Comparison of ENCODE assay signal across 18 cellular contexts in the genomic region with DNA sequence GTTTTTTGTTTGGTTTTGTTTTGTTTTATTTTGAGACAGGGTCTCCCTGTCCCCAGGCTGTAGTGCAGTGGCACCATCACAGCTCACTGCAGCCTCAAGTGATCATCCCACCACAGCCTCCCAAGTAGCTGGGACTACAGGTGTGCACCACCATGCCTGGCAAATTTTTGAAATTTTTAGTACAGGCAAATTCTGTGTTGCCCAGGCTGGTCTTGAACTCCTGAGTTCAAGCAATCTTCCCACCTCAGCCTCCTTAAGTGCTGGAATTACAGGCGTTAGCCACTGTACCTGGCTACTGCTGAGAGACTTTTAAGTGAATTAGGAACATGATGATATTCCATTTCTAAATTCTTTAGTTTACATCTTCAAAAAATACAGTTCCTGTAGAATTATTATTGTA. TPM values are rescaled to one million over a fixed set of nuclear protein-coding genes. Genes with fewer than 3 reads are reported as not detected.
DNase-seq lines count a peak whose midpoint lies in the region; ATAC-seq and TF ChIP-seq lines count a peak whose summit lies in the region.
"Had no signal": no experiment of that assay in that cellular context is flagged by ENCODE, and none has a peak within 500 bp of the region (broad histone marks: within the 10 kb centered on the region; RNA-seq: fewer than 3 reads in every experiment).

No MANE protein-coding gene starts in this region.

- H3K9ac ChIP-seq in mucosa of stomach (ENCODE audit: low read length), result peak overlapping the region; percentile 92
- H3K9ac ChIP-seq: GM23248 had no signal

- H3K9me3 Mint-ChIP-seq in CD14-positive monocyte, result peaks cover 0 to 2% (median 0%) of the 10 kb centered on the region in 7 donors
- no peaks in the 10 kb centered on the region for H3K9me3 Mint-ChIP-seq in dendritic cell treated with granulocyte-macrophage colony-stimulating factor and Interleukin-4, amounts not matched to agents 40 ng/mL and 50 ng/mL, for 4 days
- H3K9me3 Mint-ChIP-seq: CD8-positive, alpha-beta T cell had no signal

- H3K4me1 ChIP-seq in mucosa of stomach (ENCODE audit: control insufficient read depth, insufficient read depth, low read length), result peaks cover 10% of the 10 kb centered on the region
- H3K4me1 ChIP-seq: BE2C had no signal

- peak overlapping the region; percentile 77 to 100 for H3K4me3 Mint-ChIP-seq in CD14-positive monocyte
- H3K4me3 Mint-ChIP-seq in dendritic cell treated with granulocyte-macrophage colony-stimulating factor and Interleukin-4, amounts not matched to agents 40 ng/mL and 50 ng/mL, for 4 days, result peak overlapping the region; percentile 72
- H3K4me3 Mint-ChIP-seq: CD4-positive, CD25-positive, alpha-beta regulatory T cell; CD8-positive, alpha-beta T cell had no signal

- no peaks in the 10 kb centered on the region for H3K27me3 ChIP-seq in mucosa of stomach (ENCODE audit: control insufficient read depth, insufficient read depth, low read length)

- H3K4me3 ChIP-seq in mucosa of stomach (ENCODE audit: low read length), result no peak overlapping the region
- H3K4me3 ChIP-seq: GM23248 had no signal

- H3K27ac Mint-ChIP-seq in CD14-positive monocyte, result peak overlapping the region in 5 of 7 donors; percentile 20 to 66 (median 41)
- no peak overlapping the region for H3K27ac Mint-ChIP-seq in dendritic cell treated with granulocyte-macrophage colony-stimulating factor and Interleukin-4, amounts not matched to agents 40 ng/mL and 50 ng/mL, for 4 days
- H3K27ac Mint-ChIP-seq: CD8-positive, alpha-beta T cell had no signal

- DNase-seq in CD14-positive monocyte (ENCODE audit: low spot score) (no peak), AML-193 (lab: John Stamatoyannopoulos, UW) (no peak), MV-4-11 (lab: John Stamatoyannopoulos, UW) (no peak)
- DNase-seq: BE2C; C1 segment of cervical spinal cord; Caco-2; CD4-positive, CD25-positive, alpha-beta regulatory T cell; CD8-positive, alpha-beta T cell; DMS153; DND-41; GM23248; H7 had no signal

- no peak for TF ChIP-seq CTCF in CD14-positive monocyte (IDR thresholded peaks at IDR 0.05)

- intact Hi-C loops in CD14-positive monocyte (cut with micrococcal nuclease), result loop anchor here in 1 of 2 donors (10.0 kb wide), 1 partner anchor 224 kb away; no protein-coding TSS in a partner anchor
- intact Hi-C loops in dendritic cell treated with granulocyte-macrophage colony-stimulating factor and Interleukin-4, amounts not matched to agents 40 ng/mL and 50 ng/mL, for 4 days (cut with micrococcal nuclease), result no loop called here

- H3K27me3 Mint-ChIP-seq in CD14-positive monocyte (ENCODE audit: low read depth in 3 of 3), result no peaks in the 10 kb centered on the region
- no peaks in the 10 kb centered on the region for H3K27me3 Mint-ChIP-seq in dendritic cell treated with granulocyte-macrophage colony-stimulating factor and Interleukin-4, amounts not matched to agents 40 ng/mL and 50 ng/mL, for 4 days

- H3K36me3 Mint-ChIP-seq in CD14-positive monocyte, result peaks cover 26 to 45% of the 10 kb centered on the region in 2 donors
- H3K36me3 Mint-ChIP-seq in dendritic cell treated with granulocyte-macrophage colony-stimulating factor and Interleukin-4, amounts not matched to agents 40 ng/mL and 50 ng/mL, for 4 days (ENCODE audit: low read depth), result peaks cover 47% of the 10 kb centered on the region
- H3K36me3 Mint-ChIP-seq: CD4-positive, CD25-positive, alpha-beta regulatory T cell; CD8-positive, alpha-beta T cell had no signal

- ATAC-seq in GM18511 (IDR thresholded peaks at IDR 0.05; ENCODE audit: unreplicated experiment), result no peak
- ATAC-seq: CD8-positive, alpha-beta T cell; HCT116 had no signal

- no peaks in the 10 kb centered on the region for H3K36me3 ChIP-seq in mucosa of stomach (ENCODE audit: control insufficient read depth, insufficient read depth, low read length)
- H3K36me3 ChIP-seq: BE2C had no signal

- peaks cover 47% of the 10 kb centered on the region for H3K4me1 Mint-ChIP-seq in CD14-positive monocyte
- H3K4me1 Mint-ChIP-seq in dendritic cell treated with granulocyte-macrophage colony-stimulating factor and Interleukin-4, amounts not matched to agents 40 ng/mL and 50 ng/mL, for 4 days (ENCODE audit: low read depth), result peaks cover 20% of the 10 kb centered on the region

- H3K9me3 ChIP-seq in mucosa of stomach (ENCODE audit: control insufficient read depth, low read length), result no peaks in the 10 kb centered on the region
- H3K9me3 ChIP-seq: BE2C, Caco-2 had no signal

RNA-seq across cellular contexts. Expression of gene LYZ, which starts 2.6 kb away (rescaled TPM):
- polyA plus RNA-seq in CD14-positive monocyte, result over 10,000 TPM; 13,865 to 46,644 TPM
- polyA plus RNA-seq: AG04450, GM23248, H1 had no signal

RNA-seq across cellular contexts. Expression of gene YEATS4, which starts 8.8 kb away (rescaled TPM):
- polyA plus RNA-seq in CD14-positive monocyte, result 10 to 100 TPM; 16.0 to 20.9 TPM
